Comparison of ENCODE assay signal across 18 cellular contexts in the genomic region with DNA sequence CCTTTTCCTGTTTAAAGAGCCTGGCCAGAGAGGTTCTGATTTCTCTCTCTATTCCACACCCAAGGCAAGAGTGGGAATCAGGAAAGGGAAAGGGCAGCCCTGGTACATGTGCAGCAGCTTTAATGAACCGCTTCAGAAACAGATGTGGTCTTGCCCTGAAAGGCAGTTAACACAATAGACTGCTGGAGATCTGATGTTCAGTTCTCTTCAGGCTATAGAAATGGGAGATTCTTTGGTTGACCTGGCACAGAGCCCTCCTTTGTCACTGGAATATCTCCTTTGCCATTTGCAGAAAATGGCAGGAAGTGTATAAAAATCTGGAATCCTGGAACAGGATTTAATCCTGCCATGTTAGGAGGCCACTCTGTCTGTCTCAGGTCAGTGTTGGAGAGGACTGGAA.
"Had no signal": no experiment of that assay in that cellular context is flagged by ENCODE, and none has a peak within 500 bp of the region (broad histone marks: within the 10 kb centered on the region; RNA-seq: fewer than 3 reads in every experiment).

No MANE protein-coding gene starts in this region.

- H3K9ac ChIP-seq: parathyroid adenoma had no signal

- ATAC-seq: effector memory CD8-positive, alpha-beta T cell; foreskin keratinocyte; mucosa of descending colon had no signal

- H3K36me3 Mint-ChIP-seq: activated CD4-positive, alpha-beta memory T cell treated with anti-CD3 and anti-CD28 coated beads for 36 hours; activated naive CD8-positive, alpha-beta T cell treated with anti-CD3 and anti-CD28 coated beads for 36 hours; naive B cell had no signal

- H3K9me3 ChIP-seq: mucosa of descending colon, neutrophil, thyroid gland had no signal

- H3K4me3 Mint-ChIP-seq: activated B cell treated with CpG ODN at 0.5 μM for 24 hours; activated CD4-positive, alpha-beta memory T cell treated with anti-CD3 and anti-CD28 coated beads for 36 hours; activated naive CD8-positive, alpha-beta T cell treated with anti-CD3 and anti-CD28 coated beads for 36 hours; effector memory CD8-positive, alpha-beta T cell had no signal

- H3K36me3 ChIP-seq: cardiac muscle cell, neutrophil, thyroid gland had no signal

- H3K4me3 ChIP-seq: cardiac muscle cell, mucosa of descending colon, thyroid gland had no signal

- H3K9me3 Mint-ChIP-seq: activated B cell treated with CpG ODN at 0.5 μM for 24 hours; activated CD4-positive, alpha-beta memory T cell treated with anti-CD3 and anti-CD28 coated beads for 36 hours; activated naive CD8-positive, alpha-beta T cell treated with anti-CD3 and anti-CD28 coated beads for 36 hours; effector memory CD8-positive, alpha-beta T cell; naive B cell had no signal

- H3K27ac Mint-ChIP-seq: activated B cell treated with CpG ODN at 0.5 μM for 24 hours; activated CD4-positive, alpha-beta memory T cell treated with anti-CD3 and anti-CD28 coated beads for 36 hours; activated naive CD8-positive, alpha-beta T cell treated with anti-CD3 and anti-CD28 coated beads for 36 hours; effector memory CD8-positive, alpha-beta T cell had no signal

- H3K4me1 ChIP-seq: foreskin keratinocyte, parathyroid adenoma had no signal

- H3K27me3 ChIP-seq: cardiac muscle cell, neutrophil, thyroid gland had no signal

- DNase-seq: activated B cell treated with CpG ODN at 0.5 μM for 24 hours; activated CD4-positive, alpha-beta memory T cell treated with anti-CD3 and anti-CD28 coated beads for 36 hours; activated CD4-positive, alpha-beta T cell treated with anti-CD3 and anti-CD28 coated beads for 4 hours; activated naive CD4-positive, alpha-beta T cell; activated naive CD8-positive, alpha-beta T cell treated with anti-CD3 and anti-CD28 coated beads for 36 hours; amygdala; effector memory CD8-positive, alpha-beta T cell; foreskin keratinocyte; mucosa of descending colon; naive B cell; stimulated activated CD8-positive, alpha-beta memory T cell treated with anti-CD3 and anti-CD28 coated beads, Interleukin-4, amount 100 ng/mL, for 48 hours; stimulated activated naive CD4-positive, alpha-beta T cell treated with Interleukin-2 at 50 U/mL for 16 hours; T-helper 1 cell; T-helper 9 cell; thyroid gland had no signal

- H2AFZ ChIP-seq: parathyroid adenoma had no signal

- H3K27ac ChIP-seq: cardiac muscle cell, foreskin keratinocyte, neutrophil, parathyroid adenoma, thyroid gland had no signal
